In the genomic region with DNA sequence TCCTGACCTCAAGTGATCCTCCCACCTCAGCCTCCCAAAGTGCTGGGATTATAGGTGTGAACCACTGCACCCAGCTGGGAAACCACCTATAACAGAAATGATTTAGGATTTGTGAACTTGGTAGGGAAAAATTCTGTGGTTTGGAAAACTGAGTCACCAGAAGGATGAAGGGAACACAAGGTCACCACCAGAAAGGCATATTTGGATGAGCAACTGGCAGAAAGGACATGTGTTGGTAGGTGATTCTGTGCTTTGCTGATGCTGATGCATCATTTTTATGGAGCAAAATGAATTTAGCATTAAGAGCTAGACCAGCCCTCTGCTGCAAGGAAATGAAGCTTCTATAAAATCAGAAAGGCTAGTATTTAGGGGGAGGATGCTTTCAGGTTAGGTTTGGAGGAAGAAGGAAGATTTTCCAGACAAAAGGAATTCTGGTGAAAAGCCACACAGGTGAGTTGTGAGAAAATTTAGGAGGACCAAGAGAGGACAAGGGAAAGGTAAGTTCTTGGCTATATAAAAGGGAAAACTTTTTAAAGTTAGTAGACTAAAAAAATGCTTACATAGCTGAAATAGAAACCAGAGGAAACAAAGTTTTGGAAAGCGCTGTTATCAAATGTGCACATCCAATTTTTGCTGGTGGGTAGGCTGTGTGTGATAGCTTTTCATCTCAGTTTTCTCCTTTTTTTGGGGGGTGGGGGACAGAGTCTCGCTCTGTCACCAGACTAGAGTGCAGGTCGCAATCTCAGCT, we compare ENCODE assay signal across 11 cellular contexts. TPM values are rescaled to one million over a fixed set of nuclear protein-coding genes. Genes with fewer than 3 reads are reported as not detected.
DNase-seq lines count a peak whose midpoint lies in the region; ATAC-seq, FAIRE-seq and TF ChIP-seq lines count a peak whose summit lies in the region.
"Had no signal": no experiment of that assay in that cellular context is flagged by ENCODE, and none has a peak within 500 bp of the region (broad histone marks: within the 10 kb centered on the region; RNA-seq: fewer than 3 reads in every experiment).

No MANE protein-coding gene starts in this region.

- no peaks in the 10 kb centered on the region for H3K9me1 ChIP-seq in keratinocyte (ENCODE audit: control insufficient read depth, extremely low read depth, insufficient read depth, low read length)

- H3K4me3 ChIP-seq in HepG2 (replicated peaks in 1 of 3; ENCODE audit: insufficient read depth in 1 of 3, low read depth in 2 of 3, low read length in 3 of 3) (no peak overlapping the region), right lobe of liver (no peak overlapping the region), keratinocyte (ENCODE audit: control insufficient read depth in 2 of 3, extremely low read depth in 1 of 3, insufficient read depth in 2 of 3, low read depth in 1 of 3, low read length in 3 of 3) (no peak overlapping the region)

- no peak for TF ChIP-seq CTCF in HepG2 (CRISPR knock-in tag; IDR thresholded peaks at IDR 0.05)
- TF ChIP-seq CTCF in right lobe of liver (IDR thresholded peaks at IDR 0.05), result no peak
- TF ChIP-seq CTCF in keratinocyte (optimal IDR thresholded peaks at IDR 0.05 in 1 of 3, IDR thresholded peaks at IDR 0.05 in 1 of 3, conservative IDR thresholded peaks at IDR 0.05 in 1 of 3; ENCODE audit: extremely low read depth in 1 of 3, insufficient read depth in 2 of 3, low read length in 3 of 3), result no peak

- H3K27ac ChIP-seq in HepG2 (ENCODE audit: extremely low read length, insufficient read depth, low read length), result no peak overlapping the region
- no peak overlapping the region for H3K27ac ChIP-seq in right lobe of liver
- no peak overlapping the region for H3K27ac ChIP-seq in keratinocyte (ENCODE audit: control insufficient read depth, insufficient read depth, low read length)
- H3K27ac ChIP-seq: ovary had no signal

- no peak for TF ChIP-seq RAD21 in HepG2 (CRISPR knock-in tag; IDR thresholded peaks at IDR 0.05)

- dilution Hi-C loops in keratinocyte (cut with MboI; ENCODE audit: extremely low pct_ligation_motif_present, low sequenced_read_pairs), result no loop called here

- H3K4me1 ChIP-seq in HepG2 (ENCODE audit: insufficient read depth, low read length) (peaks cover 29% of the 10 kb centered on the region), right lobe of liver (peaks cover 0 to 21% (median 8%) of the 10 kb centered on the region in 4 donors), keratinocyte (ENCODE audit: control insufficient read depth, extremely low read depth, insufficient read depth, low read length) (peaks cover 31% of the 10 kb centered on the region)
- H3K4me1 ChIP-seq: Caco-2 had no signal

- H3K9me3 Mint-ChIP-seq in activated naive CD8-positive, alpha-beta T cell (ENCODE audit: low read depth), result no peaks in the 10 kb centered on the region

- no peak overlapping the region for H2AFZ ChIP-seq in HepG2 (ENCODE audit: low read length)
- no peak overlapping the region for H2AFZ ChIP-seq in keratinocyte (ENCODE audit: control insufficient read depth, low read length)

- TF ChIP-seq EP300 in HepG2 (IDR thresholded peaks at IDR 0.05; ENCODE audit: low read depth in 2 of 2, low read length in 2 of 2) (no peak), HepG2 (CRISPR knock-in tag; IDR thresholded peaks at IDR 0.05; ENCODE audit: borderline replicate concordance) (no peak)

- H3K27me3 ChIP-seq in HepG2 (ENCODE audit: control insufficient read depth in 1 of 2, insufficient read depth in 2 of 2, low read length in 2 of 2) (no peaks in the 10 kb centered on the region; a peak in 1 of 5 replicates), right lobe of liver (no peaks in the 10 kb centered on the region), keratinocyte (ENCODE audit: control insufficient read depth, extremely low read depth, insufficient read depth, low read length) (no peaks in the 10 kb centered on the region)
- H3K27me3 ChIP-seq: ovary had no signal

- in situ Hi-C loops in HepG2 (cut with HindIII; ENCODE audit: extremely low pct_ligation_motif_present, low pct_unique_long_range_greater_than_20kb), result no loop called here

- H3K79me2 ChIP-seq in HepG2 (ENCODE audit: insufficient read depth, low read length), result peaks cover 9% of the 10 kb centered on the region
- H3K79me2 ChIP-seq in keratinocyte (ENCODE audit: control insufficient read depth, insufficient read depth, low read length), result peaks cover 6% of the 10 kb centered on the region

- no TSS peak for BruUV-seq in HepG2 (replicated peaks; lab: Mats Ljungman, UMichigan)

- peaks cover 42% of the 10 kb centered on the region for H3K4me1 Mint-ChIP-seq in activated naive CD8-positive, alpha-beta T cell (ENCODE audit: low read depth)

- POLR2A ChIA-PET in HepG2 (lab: Yijun Ruan, JAX), result interaction anchor here (2.7 kb wide), 1 partner anchor 30 kb away, joined by 10 read pairs; a partner anchor contains a TSS

- H3K9me3 ChIP-seq in HepG2 (ENCODE audit: low read length) (no peaks in the 10 kb centered on the region), right lobe of liver (no peaks in the 10 kb centered on the region), keratinocyte (ENCODE audit: control insufficient read depth, low read depth, low read length) (no peaks in the 10 kb centered on the region)
- H3K9me3 ChIP-seq: Caco-2, ovary had no signal

- DNase-seq in HepG2 (ENCODE audit: low spot score) (no peak), right lobe of liver (no peak), keratinocyte (ENCODE audit: low read depth, low spot score) (peak; percentile 49), activated gamma-delta T cell treated with Interleukin-2 at 50 U/mL for 16 hours (no peak)
- DNase-seq: Caco-2, ovary had no signal

- intact Hi-C loops in HepG2 (cut with micrococcal nuclease; ENCODE audit: unreplicated experiment), result loop anchor here (10.0 kb wide), 1 partner anchor 198 kb away; a partner anchor contains a TSS
- intact Hi-C loops in right lobe of liver (cut with DNase I), result no loop called here

- H3K4me2 ChIP-seq in HepG2 (ENCODE audit: low read depth, low read length) (no peak overlapping the region), keratinocyte (ENCODE audit: control insufficient read depth, extremely low read depth, insufficient read depth, low read depth, low read length) (peak overlapping the region; percentile 22)

- H3K36me3 Mint-ChIP-seq in activated naive CD8-positive, alpha-beta T cell, result peaks cover 11% of the 10 kb centered on the region

- FAIRE-seq in HepG2 (lab: Jason Lieb, UNC) (no peak), keratinocyte (lab: Jason Lieb, UNC) (peak; percentile 82)

- WGBS in HepG2 (ENCODE audit: low lambda C conversion rate), result 99% methylated on average over 3 of the region's 3 CpGs
- WGBS in right lobe of liver (ENCODE audit: insufficient coverage, low coverage, low lambda C conversion rate, missing lambda C conversion rate), result 89% methylated on average over 1 of the region's 3 CpGs

- peak overlapping the region; percentile 4 for H3K4me3 Mint-ChIP-seq in activated naive CD8-positive, alpha-beta T cell

- no peaks in the 10 kb centered on the region for H3K27me3 Mint-ChIP-seq in activated naive CD8-positive, alpha-beta T cell

- CTCF ChIA-PET in HepG2 (lab: Yijun Ruan, JAX; ENCODE audit: low intra/inter-chr PET ratio, low total read pairs), result no interaction called here

- no peak overlapping the region for H3K9ac ChIP-seq in HepG2 (ENCODE audit: insufficient read depth, low read depth, low read length)
- H3K9ac ChIP-seq in keratinocyte (ENCODE audit: control insufficient read depth, extremely low read depth, insufficient read depth, low read length), result no peak overlapping the region

- H3K36me3 ChIP-seq in HepG2 (replicated peaks in 1 of 2; ENCODE audit: control insufficient read depth in 1 of 2, insufficient read depth in 2 of 2, low read length in 2 of 2) (0 out of 5 replicates have a peak, but pooled peaks cover 0 to 2% of the 10 kb centered on the region in 2 experiments), right lobe of liver (no peaks in the 10 kb centered on the region), keratinocyte (ENCODE audit: control insufficient read depth in 2 of 2, extremely low read depth in 1 of 2, insufficient read depth in 2 of 2, low read length in 2 of 2) (peaks cover 0 to 5% of the 10 kb centered on the region in 2 experiments)
- H3K36me3 ChIP-seq: ovary had no signal

- no peak for TF ChIP-seq POLR2A in HepG2 (IDR thresholded peaks at IDR 0.05; ENCODE audit: insufficient read depth in 1 of 2, low read depth in 2 of 2, low read length in 2 of 2)
- TF ChIP-seq POLR2A in right lobe of liver (IDR thresholded peaks at IDR 0.05), result no peak

- H4K20me1 ChIP-seq in HepG2 (ENCODE audit: insufficient read depth, low read length) (no peaks in the 10 kb centered on the region), keratinocyte (ENCODE audit: control insufficient read depth, extremely low read depth, insufficient read depth, low read length) (no peaks in the 10 kb centered on the region)

- H3K27ac Mint-ChIP-seq in activated naive CD8-positive, alpha-beta T cell, result peak overlapping the region; percentile 29

- ATAC-seq in HepG2, result no peak
- no peak for ATAC-seq in right lobe of liver
- ATAC-seq in HG02885 (IDR thresholded peaks at IDR 0.05; ENCODE audit: poor library complexity, unreplicated experiment), result no peak
- no peak for ATAC-seq in GM19328 (IDR thresholded peaks at IDR 0.05; ENCODE audit: unreplicated experiment)
- ATAC-seq in HG02970 (IDR thresholded peaks at IDR 0.05; ENCODE audit: low FRiP score, unreplicated experiment), result no peak
- ATAC-seq: activated CD4-positive, CD25-positive, alpha-beta regulatory T cell treated with anti-CD3 and anti-CD28 coated beads, Interleukin-2, amount 50 U/mL, for 24 hours had no signal

RNA-seq across cellular contexts. Expression of a gene that starts 3.6 kb away (rescaled TPM):
- total RNA-seq in HepG2 (2016; rRNA removed; fragmentation: Illumina TruSeq; extraction: Trizol) (5.8 and 6.4 TPM in 2 replicates), right lobe of liver (10 to 100 TPM in 3 of 6 experiments, 1 to 10 TPM in 3; 6.6 to 19.4 (median 9.6) TPM)
- 1.8 and 2.2 TPM in 2 replicates for total RNA-seq in HepG2 (2016; cell fraction: cytosol; rRNA removed; fragmentation: Illumina TruSeq; extraction: Trizol; ENCODE audit: low read depth)
- total RNA-seq in HepG2 (2016; cell fraction: insoluble cytoplasmic fraction; rRNA removed; fragmentation: Illumina TruSeq; extraction: Trizol), result 6.2 and 6.4 TPM in 2 replicates
- total RNA-seq in HepG2 (2016; cell fraction: membrane; rRNA removed; fragmentation: Illumina TruSeq; extraction: Trizol), result 2.6 and 2.9 TPM in 2 replicates
- 3.7 and 5.2 TPM in 2 replicates for total RNA-seq in HepG2 (2016; cell fraction: nucleus; rRNA removed; fragmentation: Illumina TruSeq; extraction: Trizol)
- polyA plus RNA-seq in HepG2 (2011; rRNA removed) (15.2 and 18.6 TPM in 2 replicates), keratinocyte (9.2 to 12.9 TPM (median 12.2 TPM) in 3 replicates)
- polyA plus RNA-seq in HepG2 (2011; cell fraction: cytosol; rRNA removed), result 11.0 and 12.7 TPM in 2 replicates
- polyA plus RNA-seq in HepG2 (2011; cell fraction: nucleus; rRNA removed), result 12.6 and 12.8 TPM in 2 replicates
- 16.4 and 17.0 TPM in 2 replicates for polyA plus RNA-seq in HepG2 (2012)
- polyA plus RNA-seq in HepG2 (2016; cell fraction: cytosol; fragmentation: Illumina TruSeq; extraction: Trizol; ENCODE audit: low read depth), result 0.76 and 0.80 TPM in 2 replicates
- 6.2 and 8.2 TPM in 2 replicates for polyA plus RNA-seq in HepG2 (2016; cell fraction: insoluble cytoplasmic fraction; fragmentation: Illumina TruSeq; extraction: Trizol; ENCODE audit: low read depth)
- 1.8 and 2.3 TPM in 2 replicates for polyA plus RNA-seq in HepG2 (2016; cell fraction: membrane; fragmentation: Illumina TruSeq; extraction: Trizol; ENCODE audit: low read depth)
- polyA plus RNA-seq in HepG2 (2016; cell fraction: nucleus; fragmentation: Illumina TruSeq; extraction: Trizol; ENCODE audit: insufficient read depth, low read depth), result 6.6 and 7.1 TPM in 2 replicates
- polyA minus RNA-seq in HepG2 (2011; rRNA and poly(A)+ RNA removed; ENCODE audit: low replicate concordance), result 5.6 and 21.2 TPM in 2 replicates
- 12.4 and 13.2 TPM in 2 replicates for polyA minus RNA-seq in HepG2 (2011; cell fraction: cytosol; rRNA and poly(A)+ RNA removed)
- polyA minus RNA-seq in HepG2 (2011; cell fraction: nucleus; rRNA and poly(A)+ RNA removed), result 33.3 and 36.6 TPM in 2 replicates
- polyA plus RNA-seq in keratinocyte (2011; ENCODE audit: low read depth), result 11.9 TPM
- polyA plus RNA-seq in keratinocyte (2011; cell fraction: cytosol; rRNA removed), result 10.4 and 15.0 TPM in 2 replicates
- polyA plus RNA-seq in keratinocyte (2011; cell fraction: nucleus; rRNA removed), result 14.8 and 15.1 TPM in 2 replicates
- polyA plus RNA-seq in keratinocyte (2012; ENCODE audit: low replicate concordance), result 9.1 and 13.2 TPM in 2 replicates
- 4.5 to 12.9 TPM (median 8.1 TPM) in 3 replicates for polyA minus RNA-seq in keratinocyte
- polyA minus RNA-seq in keratinocyte (2011; cell fraction: cytosol; rRNA and poly(A)+ RNA removed), result 10.4 TPM
- 6.8 and 14.3 TPM in 2 replicates for polyA minus RNA-seq in keratinocyte (2011; cell fraction: nucleus; rRNA and poly(A)+ RNA removed)

RNA-seq across cellular contexts. Expression of a gene that starts 30.0 kb away (rescaled TPM):
- total RNA-seq in HepG2 (2016; rRNA removed; fragmentation: Illumina TruSeq; extraction: Trizol) (13.7 and 20.1 TPM in 2 replicates), right lobe of liver (1 to 10 TPM; 6.1 to 9.9 (median 8.5) TPM)
- total RNA-seq in HepG2 (2016; cell fraction: cytosol; rRNA removed; fragmentation: Illumina TruSeq; extraction: Trizol; ENCODE audit: low read depth), result 3.2 and 5.5 TPM in 2 replicates
- 12.8 and 20.3 TPM in 2 replicates for total RNA-seq in HepG2 (2016; cell fraction: insoluble cytoplasmic fraction; rRNA removed; fragmentation: Illumina TruSeq; extraction: Trizol)
- 13.7 and 15.4 TPM in 2 replicates for total RNA-seq in HepG2 (2016; cell fraction: membrane; rRNA removed; fragmentation: Illumina TruSeq; extraction: Trizol)
- 7.4 and 8.0 TPM in 2 replicates for total RNA-seq in HepG2 (2016; cell fraction: nucleus; rRNA removed; fragmentation: Illumina TruSeq; extraction: Trizol)
- polyA plus RNA-seq in HepG2 (2011; rRNA removed) (7.8 and 8.6 TPM in 2 replicates), keratinocyte (10.5 to 12.5 TPM (median 11.2 TPM) in 3 replicates)
- polyA plus RNA-seq in HepG2 (2011; cell fraction: cytosol; rRNA removed), result 5.0 and 8.2 TPM in 2 replicates
- 2.4 and 2.6 TPM in 2 replicates for polyA plus RNA-seq in HepG2 (2011; cell fraction: nucleus; rRNA removed)
- 5.6 and 7.7 TPM in 2 replicates for polyA plus RNA-seq in HepG2 (2012)
- 3.9 and 5.1 TPM in 2 replicates for polyA plus RNA-seq in HepG2 (2016; cell fraction: cytosol; fragmentation: Illumina TruSeq; extraction: Trizol; ENCODE audit: low read depth)
- polyA plus RNA-seq in HepG2 (2016; cell fraction: insoluble cytoplasmic fraction; fragmentation: Illumina TruSeq; extraction: Trizol; ENCODE audit: low read depth), result 14.3 and 17.9 TPM in 2 replicates
- polyA plus RNA-seq in HepG2 (2016; cell fraction: membrane; fragmentation: Illumina TruSeq; extraction: Trizol; ENCODE audit: low read depth), result 8.0 and 9.8 TPM in 2 replicates
- 12.9 and 13.7 TPM in 2 replicates for polyA plus RNA-seq in HepG2 (2016; cell fraction: nucleus; fragmentation: Illumina TruSeq; extraction: Trizol; ENCODE audit: insufficient read depth, low read depth)
- 3.9 and 9.8 TPM in 2 replicates for polyA minus RNA-seq in HepG2 (2011; rRNA and poly(A)+ RNA removed; ENCODE audit: low replicate concordance)
- polyA minus RNA-seq in HepG2 (2011; cell fraction: cytosol; rRNA and poly(A)+ RNA removed), result 4.0 and 4.7 TPM in 2 replicates
- 5.2 and 5.7 TPM in 2 replicates for polyA minus RNA-seq in HepG2 (2011; cell fraction: nucleus; rRNA and poly(A)+ RNA removed)
- 10.5 TPM for polyA plus RNA-seq in keratinocyte (2011; ENCODE audit: low read depth)
- polyA plus RNA-seq in keratinocyte (2011; cell fraction: cytosol; rRNA removed), result 7.7 and 14.5 TPM in 2 replicates
- 10.8 and 11.0 TPM in 2 replicates for polyA plus RNA-seq in keratinocyte (2011; cell fraction: nucleus; rRNA removed)
- polyA plus RNA-seq in keratinocyte (2012; ENCODE audit: low replicate concordance), result 6.3 and 9.5 TPM in 2 replicates
- polyA minus RNA-seq in keratinocyte, result 1.2 to 10.8 TPM (median 9.9 TPM) in 3 replicates
- 7.7 TPM for polyA minus RNA-seq in keratinocyte (2011; cell fraction: cytosol; rRNA and poly(A)+ RNA removed)
- polyA minus RNA-seq in keratinocyte (2011; cell fraction: nucleus; rRNA and poly(A)+ RNA removed), result 3.5 and 7.8 TPM in 2 replicates

RNA-seq across cellular contexts. Expression of a gene that starts 30.3 kb away (rescaled TPM):
- total RNA-seq in HepG2 (2016; rRNA removed; fragmentation: Illumina TruSeq; extraction: Trizol) (15.4 and 21.5 TPM in 2 replicates), right lobe of liver (10 to 100 TPM in 4 of 6 experiments, 1 to 10 TPM in 2; 7.9 to 12.6 (median 10.6) TPM)
- 3.9 and 5.5 TPM in 2 replicates for total RNA-seq in HepG2 (2016; cell fraction: cytosol; rRNA removed; fragmentation: Illumina TruSeq; extraction: Trizol; ENCODE audit: low read depth)
- 19.2 and 23.3 TPM in 2 replicates for total RNA-seq in HepG2 (2016; cell fraction: insoluble cytoplasmic fraction; rRNA removed; fragmentation: Illumina TruSeq; extraction: Trizol)
- total RNA-seq in HepG2 (2016; cell fraction: membrane; rRNA removed; fragmentation: Illumina TruSeq; extraction: Trizol), result 14.8 and 15.2 TPM in 2 replicates
- 13.3 and 14.6 TPM in 2 replicates for total RNA-seq in HepG2 (2016; cell fraction: nucleus; rRNA removed; fragmentation: Illumina TruSeq; extraction: Trizol)
- polyA plus RNA-seq in HepG2 (2011; rRNA removed) (10.5 and 16.2 TPM in 2 replicates), keratinocyte (20.6 to 24.6 TPM (median 21.7 TPM) in 3 replicates)
- polyA plus RNA-seq in HepG2 (2011; cell fraction: cytosol; rRNA removed), result 8.2 and 12.1 TPM in 2 replicates
- polyA plus RNA-seq in HepG2 (2011; cell fraction: nucleus; rRNA removed), result 4.6 and 7.8 TPM in 2 replicates
- polyA plus RNA-seq in HepG2 (2012), result 7.4 and 10.0 TPM in 2 replicates
- 3.0 and 5.0 TPM in 2 replicates for polyA plus RNA-seq in HepG2 (2016; cell fraction: cytosol; fragmentation: Illumina TruSeq; extraction: Trizol; ENCODE audit: low read depth)
- polyA plus RNA-seq in HepG2 (2016; cell fraction: insoluble cytoplasmic fraction; fragmentation: Illumina TruSeq; extraction: Trizol; ENCODE audit: low read depth), result 19.5 and 20.3 TPM in 2 replicates
- 9.1 and 11.4 TPM in 2 replicates for polyA plus RNA-seq in HepG2 (2016; cell fraction: membrane; fragmentation: Illumina TruSeq; extraction: Trizol; ENCODE audit: low read depth)
- polyA plus RNA-seq in HepG2 (2016; cell fraction: nucleus; fragmentation: Illumina TruSeq; extraction: Trizol; ENCODE audit: insufficient read depth, low read depth), result 20.1 and 20.2 TPM in 2 replicates
- polyA minus RNA-seq in HepG2 (2011; rRNA and poly(A)+ RNA removed; ENCODE audit: low replicate concordance), result 11.7 and 17.4 TPM in 2 replicates
- 4.1 and 6.0 TPM in 2 replicates for polyA minus RNA-seq in HepG2 (2011; cell fraction: cytosol; rRNA and poly(A)+ RNA removed)
- polyA minus RNA-seq in HepG2 (2011; cell fraction: nucleus; rRNA and poly(A)+ RNA removed), result 17.5 and 18.9 TPM in 2 replicates
- polyA plus RNA-seq in keratinocyte (2011; ENCODE audit: low read depth), result 4.9 TPM
- polyA plus RNA-seq in keratinocyte (2011; cell fraction: cytosol; rRNA removed), result 14.5 and 18.2 TPM in 2 replicates
- 20.6 and 21.1 TPM in 2 replicates for polyA plus RNA-seq in keratinocyte (2011; cell fraction: nucleus; rRNA removed)
- 7.5 and 14.5 TPM in 2 replicates for polyA plus RNA-seq in keratinocyte (2012; ENCODE audit: low replicate concordance)
- 4.9 to 15.7 TPM (median 13.8 TPM) in 3 replicates for polyA minus RNA-seq in keratinocyte
- polyA minus RNA-seq in keratinocyte (2011; cell fraction: cytosol; rRNA and poly(A)+ RNA removed), result 8.2 TPM
- 4.5 and 16.3 TPM in 2 replicates for polyA minus RNA-seq in keratinocyte (2011; cell fraction: nucleus; rRNA and poly(A)+ RNA removed)
